Comparison of ENCODE assay signal across 10 cellular contexts in genomic region chr14:73290279-73290678, GRCh38. TPM values are rescaled to one million over a fixed set of nuclear protein-coding genes. Genes with fewer than 3 reads are reported as not detected.
A peak's percentile ranks its signal among the peaks of the same experiment; 100 is the strongest.
DNase-seq lines count a peak whose midpoint lies in the region; ATAC-seq and TF ChIP-seq lines count a peak whose summit lies in the region.
"Had no signal": no experiment of that assay in that cellular context is flagged by ENCODE, and none has a peak within 500 bp of the region (broad histone marks: within the 10 kb centered on the region; RNA-seq: fewer than 3 reads in every experiment).

No MANE protein-coding gene starts in this region.

- 59% methylated on average over 4 of the region's 4 CpGs for WGBS in esophagus muscularis mucosa

- H3K4me3 ChIP-seq in esophagus muscularis mucosa (no peak overlapping the region), SJCRH30 (no peak overlapping the region)

- H3K4me1 ChIP-seq in esophagus muscularis mucosa (peaks cover 0 to 34% (median 22%) of the 10 kb centered on the region in 4 donors), SJCRH30 (no peaks in the 10 kb centered on the region)

- H3K27ac ChIP-seq in esophagus muscularis mucosa (replicated peaks in 1 of 4) = peak overlapping the region in 3 of 4 donors; percentile 8 to 56 (median 27)
- no peak overlapping the region for H3K27ac ChIP-seq in SJCRH30

- H3K9me3 ChIP-seq in esophagus muscularis mucosa (no peaks in the 10 kb centered on the region), SJCRH30 (replicated peaks) (no peaks in the 10 kb centered on the region)

- intact Hi-C loops in esophagus muscularis mucosa (cut with DNase I) = no loop called here

- no peak for TF ChIP-seq POLR2A in esophagus muscularis mucosa (IDR thresholded peaks at IDR 0.05; ENCODE audit: low read depth)

- ATAC-seq in GM18508 (IDR thresholded peaks at IDR 0.05; ENCODE audit: insufficient read depth, unreplicated experiment) (peak; percentile 60), GM21367 (IDR thresholded peaks at IDR 0.05; ENCODE audit: unreplicated experiment) (peak; percentile 52), HG03108 (IDR thresholded peaks at IDR 0.05; ENCODE audit: unreplicated experiment) (peak; percentile 67)
- ATAC-seq: HepG2 had no signal

- TF ChIP-seq CTCF in esophagus muscularis mucosa (IDR thresholded peaks at IDR 0.05) = no peak

- no peak for TF ChIP-seq EP300 in esophagus muscularis mucosa (IDR thresholded peaks at IDR 0.05)

- H3K27me3 ChIP-seq in esophagus muscularis mucosa (no peaks in the 10 kb centered on the region), SJCRH30 (no peaks in the 10 kb centered on the region)

- H3K36me3 ChIP-seq in esophagus muscularis mucosa (peaks cover 15 to 54% (median 36%) of the 10 kb centered on the region in 4 donors), SJCRH30 (no peaks in the 10 kb centered on the region)

- DNase-seq in esophagus muscularis mucosa (ENCODE audit: extremely low spot score) (no peak), occipital lobe (lab: John Stamatoyannopoulos, UW) (no peak), SJCRH30 (no peak), NCI-H526 treated with DMSO at 0.1 percent for 48 hours (lab: John Stamatoyannopoulos, UW) (no peak)
- DNase-seq: erythroblast, NCI-H2081 treated with DMSO at 0.1 percent for 48 hours had no signal

RNA-seq across cellular contexts. Expression of gene PAPLN, which starts 53.0 kb away (rescaled TPM):
- total RNA-seq in esophagus muscularis mucosa (10 to 100 TPM; 12.0 to 43.5 (median 24.1) TPM), occipital lobe (1.6 TPM)
- not detected in 2 replicates for total RNA-seq in SJCRH30 (2014; rRNA removed; shearing (Covaris generic))
- total RNA-seq: HepG2 had no signal
